8 cellular contexts compared by ENCODE assay signal in the genomic region with DNA sequence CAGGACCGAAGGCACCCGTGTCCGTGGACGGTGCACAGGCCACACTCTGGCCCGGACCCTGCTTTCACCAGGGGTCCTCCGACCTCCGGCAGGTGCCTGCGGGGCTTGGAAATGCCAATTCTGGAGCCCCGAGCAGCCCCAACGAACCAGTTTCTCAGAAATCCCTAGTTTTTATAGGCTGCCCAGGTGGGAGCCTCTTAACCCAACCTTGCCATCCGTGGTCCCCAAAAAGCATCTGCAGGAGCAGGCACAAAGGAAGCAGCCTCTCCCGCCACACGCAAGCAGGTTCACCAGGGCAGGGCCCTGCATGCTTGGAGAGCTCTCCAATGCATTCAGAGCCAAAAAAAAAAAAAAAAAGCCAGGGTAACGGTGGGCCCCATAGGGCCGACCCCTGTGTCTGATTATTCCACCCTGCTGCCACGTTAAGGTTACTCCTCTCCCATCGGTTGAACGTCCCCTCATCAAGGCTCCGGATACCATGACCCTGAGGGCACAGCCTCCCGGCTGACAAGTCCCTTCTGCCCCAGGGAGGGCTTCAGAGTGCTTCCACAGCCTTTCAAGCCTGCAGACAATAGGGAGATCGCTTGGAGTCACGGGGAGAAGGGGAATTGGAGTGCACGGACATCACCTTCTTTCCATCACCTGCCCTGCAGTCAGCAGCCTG. TPM values are rescaled to one million over a fixed set of nuclear protein-coding genes. Genes with fewer than 3 reads are reported as not detected.
DNase-seq lines count a peak whose midpoint lies in the region; ATAC-seq, FAIRE-seq and TF ChIP-seq lines count a peak whose summit lies in the region.

No MANE protein-coding gene starts in this region.

- dilution Hi-C loops in mammary epithelial cell (cut with HindIII; ENCODE audit: low sequenced_read_pairs), result no loop called here

- H3K36me3 ChIP-seq in HUES48 (ENCODE audit: control insufficient read depth, insufficient read depth, low read length), result no peaks in the 10 kb centered on the region
- H3K36me3 ChIP-seq in mammary epithelial cell (ENCODE audit: insufficient read depth, low read length), result no peaks in the 10 kb centered on the region
- H3K36me3 ChIP-seq in muscle layer of colon (ENCODE audit: insufficient read depth, low read length), result no peaks in the 10 kb centered on the region

- H3K4me1 ChIP-seq in A549 (peaks cover 36% of the 10 kb centered on the region), HUES48 (ENCODE audit: control insufficient read depth, insufficient read depth, low read length) (peaks cover 10% of the 10 kb centered on the region; the same call in 1 of the 2 replicates), mammary epithelial cell (ENCODE audit: insufficient read depth, low read length) (peaks cover 49% of the 10 kb centered on the region), muscle layer of colon (ENCODE audit: insufficient read depth, low read length) (peaks cover 57% of the 10 kb centered on the region)

- BruUV-seq in mammary epithelial cell (replicated peaks; lab: Mats Ljungman, UMichigan), result no TSS peak

- peaks cover 63% of the 10 kb centered on the region for H3K79me2 ChIP-seq in mammary epithelial cell (ENCODE audit: insufficient read depth, low read length)

- TF ChIP-seq POLR2A in A549 (IDR thresholded peaks at IDR 0.05; ENCODE audit: low read length), result no peak

- TF ChIP-seq EP300 in A549 (IDR thresholded peaks at IDR 0.05), result no peak

- H2AFZ ChIP-seq in mammary epithelial cell (ENCODE audit: low read depth, low read length), result peak overlapping the region; percentile 71

- H3K4me3 ChIP-seq in A549, result peak overlapping the region; percentile 60
- H3K4me3 ChIP-seq in HUES48 (ENCODE audit: low read depth, low read length), result peak overlapping the region; percentile 72
- peak overlapping the region; percentile 32 to 73 (median 68) for H3K4me3 ChIP-seq in mammary epithelial cell (replicated peaks in 1 of 3; ENCODE audit: insufficient read depth in 1 of 3, low read depth in 2 of 3, low read length in 3 of 3)
- H3K4me3 ChIP-seq in muscle layer of colon (ENCODE audit: low read depth in 1 of 2, low read length in 2 of 2), result peak overlapping the region; percentile 47 to 72

- in situ Hi-C loops in mammary epithelial cell (cut with MboI; ENCODE audit: low sequenced_read_pairs in 2 of 2), result no loop called here

- H3K27me3 ChIP-seq in HUES48 (ENCODE audit: control insufficient read depth, insufficient read depth, low read length) (no peaks in the 10 kb centered on the region), mammary epithelial cell (ENCODE audit: insufficient read depth, low read length) (no peaks in the 10 kb centered on the region), muscle layer of colon (ENCODE audit: control insufficient read depth in 1 of 2, insufficient read depth in 2 of 2, low read length in 2 of 2) (no peaks in the 10 kb centered on the region)

- H3K9ac ChIP-seq in HUES48 (ENCODE audit: low read depth, low read length) (peak overlapping the region; percentile 45), mammary epithelial cell (ENCODE audit: insufficient read depth, low read length) (peak overlapping the region; percentile 23), muscle layer of colon (ENCODE audit: low read length) (no peak overlapping the region)

- no peaks in the 10 kb centered on the region for H4K20me1 ChIP-seq in mammary epithelial cell (ENCODE audit: insufficient read depth, low read length)

- WGBS in A549 (ENCODE audit: missing lambda C conversion rate), result 40% methylated on average over 18 of the region's 23 CpGs
- WGBS in mammary epithelial cell (ENCODE audit: low coverage, missing lambda C conversion rate), result 29% methylated on average over 12 of the region's 23 CpGs

- CTCF ChIA-PET in A549 (lab: Yijun Ruan, JAX) (interaction anchor here (1.2 to 3.7 kb wide), 8 partner anchors 9 to 172 kb away, joined by 3 to 17 read pairs (median 6); a partner anchor contains a TSS), mammary epithelial cell (lab: Charles Lee; ENCODE audit: low non-redundant PET) (interaction anchor here (0.6 kb wide), 1 partner anchor 172 kb away, joined by 4 read pairs; no protein-coding TSS in a partner anchor)

- FAIRE-seq in A549 (lab: Jason Lieb, UNC), result no peak

- ATAC-seq in A549, result no peak; a peak in 1 of 6 replicates

- H3K27ac ChIP-seq in A549 (peak overlapping the region; percentile 80 to 87), HUES48 (ENCODE audit: low read depth, low read length) (peak overlapping the region; percentile 57), mammary epithelial cell (ENCODE audit: insufficient read depth, low read depth, low read length) (peak overlapping the region; percentile 17), muscle layer of colon (ENCODE audit: low read depth, low read length) (peak overlapping the region; percentile 73)

- H3K9me3 ChIP-seq in A549 (no peaks in the 10 kb centered on the region), HUES48 (ENCODE audit: control insufficient read depth, insufficient read depth, low read length) (no peaks in the 10 kb centered on the region), mammary epithelial cell (replicated peaks; ENCODE audit: insufficient read depth, low read length) (no peaks in the 10 kb centered on the region), muscle layer of colon (ENCODE audit: low read length) (no peaks in the 10 kb centered on the region)

- no peak for DNase-seq in A549 (ENCODE audit: low read depth in 1 of 2, low spot score in 1 of 2)
- no peak for DNase-seq in mammary epithelial cell
- DNase-seq in NCI-H1930 (lab: John Stamatoyannopoulos, UW), result no peak
- DNase-seq in stimulated activated CD4-positive, alpha-beta T cell treated with anti-CD3 and anti-CD28 coated beads, Interleukin-2, amount 100 ng/mL, for 24 hours, result no peak
- no peak for DNase-seq in NCI-H774 (lab: John Stamatoyannopoulos, UW)
- no peak for DNase-seq in activated CD8-positive, alpha-beta memory T cell treated with anti-CD3 and anti-CD28 coated beads, Interleukin-2, amount 50 U/mL, for 48 hours

- POLR2A ChIA-PET in A549 (lab: Yijun Ruan, JAX), result interaction anchor here (0.6 to 2.5 kb wide), 19 partner anchors 9 to 849 kb away, joined by 3 to 38 read pairs (median 4); a partner anchor contains a TSS

- TF ChIP-seq CTCF in A549 (IDR thresholded peaks at IDR 0.05), result no peak
- TF ChIP-seq CTCF in mammary epithelial cell (conservative IDR thresholded peaks at IDR 0.05 in 1 of 2, IDR thresholded peaks at IDR 0.05 in 1 of 2; ENCODE audit: extremely low read depth in 1 of 2, insufficient read depth in 1 of 2, low read depth in 1 of 2, low read length in 2 of 2), result no peak

- no peak for TF ChIP-seq RAD21 in A549 (conservative IDR thresholded peaks at IDR 0.05 in 1 of 2, IDR thresholded peaks at IDR 0.05 in 1 of 2)

- intact Hi-C loops in mammary epithelial cell (cut with micrococcal nuclease), result loop anchor here (2.0 kb wide), 2 partner anchors 35 to 61 kb away; no protein-coding TSS in a partner anchor

- H3K4me2 ChIP-seq in A549 (peak overlapping the region; percentile 83), mammary epithelial cell (ENCODE audit: insufficient read depth, low read depth, low read length) (peak overlapping the region; percentile 99)

TF ChIP-seq in A549, 52 proteins besides CTCF, POLR2A, EP300 and RAD21:
- TF ChIP-seq JUN (IDR thresholded peaks at IDR 0.05) (no peak), ZC3H11A (IDR thresholded peaks at IDR 0.05) (no peak), SMC3 (IDR thresholded peaks at IDR 0.05) (no peak), CEBPB (IDR thresholded peaks at IDR 0.05) (no peak)

RNA-seq across cellular contexts. Expression of a gene that starts 0.8 kb away (rescaled TPM):
- polyA plus RNA-seq in A549 (2011; rRNA removed) (2.1 and 2.4 TPM in 2 replicates), A549 (2017; fragmentation: RNase III; extraction: RNeasy Plus Mini Kit Qiagen cat#74134 plus additional on column Dnase treatment) (5.3 to 6.5 TPM (median 6.3 TPM) in 3 replicates), mammary epithelial cell (3.3 TPM)
- 4.1 and 5.3 TPM in 2 replicates for polyA plus RNA-seq in A549 (2012; cell fraction: cytosol; rRNA removed)
- 8.4 and 12.0 TPM in 2 replicates for polyA plus RNA-seq in A549 (2012; cell fraction: nucleus; rRNA removed)
- polyA minus RNA-seq in A549 (2011; rRNA and poly(A)+ RNA removed), result 1.7 and 3.1 TPM in 2 replicates
- total RNA-seq in mammary epithelial cell, result 10 to 100 TPM in 1 of 2 donors, 1 to 10 TPM in 1; 4.0 to 10.5 TPM
- polyA minus RNA-seq in mammary epithelial cell, result 1.7 TPM

RNA-seq across cellular contexts. Expression of a gene that starts 4.1 kb away (rescaled TPM):
- 47.3 and 51.8 TPM in 2 replicates for polyA plus RNA-seq in A549 (2011; rRNA removed)
- polyA plus RNA-seq in A549 (2012; cell fraction: cytosol; rRNA removed), result 39.8 and 50.2 TPM in 2 replicates
- 26.1 and 31.1 TPM in 2 replicates for polyA plus RNA-seq in A549 (2012; cell fraction: nucleus; rRNA removed)
- polyA plus RNA-seq in A549 (2017; fragmentation: RNase III; extraction: RNeasy Plus Mini Kit Qiagen cat#74134 plus additional on column Dnase treatment), result 29.2 to 31.0 TPM (median 31.0 TPM) in 3 replicates
- 21.3 and 25.7 TPM in 2 replicates for polyA minus RNA-seq in A549 (2011; rRNA and poly(A)+ RNA removed)
- total RNA-seq in mammary epithelial cell, result 10 to 100 TPM; 29.7 to 35.3 TPM
- 39.6 TPM for polyA plus RNA-seq in mammary epithelial cell
- 65.7 TPM for polyA minus RNA-seq in mammary epithelial cell

RNA-seq across cellular contexts. Expression of a gene that starts 4.2 kb away (rescaled TPM):
- 5.6 and 6.4 TPM in 2 replicates for polyA plus RNA-seq in A549 (2011; rRNA removed)
- polyA plus RNA-seq in A549 (2012; cell fraction: cytosol; rRNA removed), result 16.4 and 23.9 TPM in 2 replicates
- 99.7 and 138 TPM in 2 replicates for polyA plus RNA-seq in A549 (2012; cell fraction: nucleus; rRNA removed)
- 17.9 to 19.5 TPM (median 17.9 TPM) in 3 replicates for polyA plus RNA-seq in A549 (2017; fragmentation: RNase III; extraction: RNeasy Plus Mini Kit Qiagen cat#74134 plus additional on column Dnase treatment)
- polyA minus RNA-seq in A549 (2011; rRNA and poly(A)+ RNA removed), result 3.3 and 4.8 TPM in 2 replicates
- 10 to 100 TPM in 1 of 2 donors, 1 to 10 TPM in 1; 6.8 to 22.8 TPM for total RNA-seq in mammary epithelial cell
- polyA plus RNA-seq in mammary epithelial cell, result 8.3 TPM
- polyA minus RNA-seq in mammary epithelial cell, result 3.8 TPM

RNA-seq across cellular contexts. Expression of a gene that starts 12.9 kb away (rescaled TPM):
- polyA plus RNA-seq in A549 (2011; rRNA removed) (52.6 and 54.1 TPM in 2 replicates), A549 (2017; fragmentation: RNase III; extraction: RNeasy Plus Mini Kit Qiagen cat#74134 plus additional on column Dnase treatment) (89.2 to 102 TPM (median 102 TPM) in 3 replicates), mammary epithelial cell (88.5 TPM)
- polyA plus RNA-seq in A549 (2012; cell fraction: cytosol; rRNA removed), result 201 and 204 TPM in 2 replicates
- 122 and 139 TPM in 2 replicates for polyA plus RNA-seq in A549 (2012; cell fraction: nucleus; rRNA removed)
- 10.9 and 21.7 TPM in 2 replicates for polyA minus RNA-seq in A549 (2011; rRNA and poly(A)+ RNA removed)
- total RNA-seq in mammary epithelial cell, result 10 to 100 TPM; 36.2 to 70.2 TPM
- 35.8 TPM for polyA minus RNA-seq in mammary epithelial cell

RNA-seq across cellular contexts. Expression of a gene that starts 13.0 kb away (rescaled TPM):
- polyA plus RNA-seq in A549 (2011; rRNA removed) (17.5 and 22.3 TPM in 2 replicates), A549 (2017; fragmentation: RNase III; extraction: RNeasy Plus Mini Kit Qiagen cat#74134 plus additional on column Dnase treatment) (35.4 to 40.7 TPM (median 39.9 TPM) in 3 replicates), mammary epithelial cell (16.7 TPM)
- polyA plus RNA-seq in A549 (2012; cell fraction: cytosol; rRNA removed), result 37.1 and 48.9 TPM in 2 replicates
- polyA plus RNA-seq in A549 (2012; cell fraction: nucleus; rRNA removed), result 202 and 265 TPM in 2 replicates
- polyA minus RNA-seq in A549 (2011; rRNA and poly(A)+ RNA removed), result 18.9 and 25.5 TPM in 2 replicates
- total RNA-seq in mammary epithelial cell, result 10 to 100 TPM; 15.5 to 45.3 TPM
- 8.6 TPM for polyA minus RNA-seq in mammary epithelial cell

Comparison
In these comparisons a context has a peak if more than half of its experiments do, and no peak if none do; other contexts are left out.
1. H3K27ac ChIP-seq: peak in every context shown above with its lines; median percentile 84 in A549; 73 in muscle layer of colon; 57 in HUES48; 17 in mammary epithelial cell.